ENCODE assay signal across 8 cellular contexts in genomic region chr15:67134577-67135492, GRCh38.
A peak's percentile ranks its signal among the peaks of the same experiment; 100 is the strongest.
DNase-seq lines count a peak whose midpoint lies in the region; ATAC-seq and TF ChIP-seq lines count a peak whose summit lies in the region.

No MANE protein-coding gene starts in this region.

- no peaks in the 10 kb centered on the region for H3K36me3 ChIP-seq in SU-DHL-6 (ENCODE audit: low read length)

- peak; percentile 3 for ATAC-seq in GM21723 (IDR thresholded peaks at IDR 0.05; ENCODE audit: unreplicated experiment)
- ATAC-seq in left cardiac atrium, result peak; percentile 7 to 12
- ATAC-seq in GM19324 (IDR thresholded peaks at IDR 0.05; ENCODE audit: low FRiP score, unreplicated experiment), result no peak

- no peak overlapping the region for H3K4me3 ChIP-seq in SU-DHL-6 (ENCODE audit: insufficient read depth, low read length, poor library complexity, severe bottlenecking)
- peak overlapping the region in 1 of 7 experiments; percentile 11 for H3K4me3 ChIP-seq in skin epidermis

- H3F3A ChIP-seq in SU-DHL-6 (ENCODE audit: insufficient read depth), result no peaks in the 10 kb centered on the region

- peaks cover 40% of the 10 kb centered on the region for H3K79me2 ChIP-seq in SU-DHL-6 (ENCODE audit: insufficient read depth, low read length)

- no peak overlapping the region for H2AFZ ChIP-seq in SU-DHL-6 (ENCODE audit: low read depth, low read length, severe bottlenecking)

- H3K27ac ChIP-seq in SU-DHL-6 (ENCODE audit: low read depth, low read length), result no peak overlapping the region
- peak overlapping the region in 20 of 21 experiments; percentile 31 to 88 (median 76) for H3K27ac ChIP-seq in skin epidermis

- H4K20me1 ChIP-seq in SU-DHL-6 (ENCODE audit: low read depth, low read length), result no peaks in the 10 kb centered on the region

- no peaks in the 10 kb centered on the region for H3K9me2 ChIP-seq in SU-DHL-6 (replicated peaks; ENCODE audit: insufficient read depth, low read length)

- TF ChIP-seq CTCF in SU-DHL-6 (IDR thresholded peaks at IDR 0.05; ENCODE audit: insufficient read depth, low read length, poor library complexity, severe bottlenecking), result no peak

- no peaks in the 10 kb centered on the region for H3K9me3 ChIP-seq in SU-DHL-6 (ENCODE audit: insufficient read depth, low read length)

- intact Hi-C loops in left cardiac atrium (cut with DNase I), result no loop called here

- peak overlapping the region; percentile 17; the same call in 1 of the 2 replicates for H3K9ac ChIP-seq in SU-DHL-6 (ENCODE audit: low read length)

- peak overlapping the region; percentile 47 for H3K4me2 ChIP-seq in SU-DHL-6 (ENCODE audit: low read depth, low read length, poor library complexity, severe bottlenecking)

- no peaks in the 10 kb centered on the region for H3K27me3 ChIP-seq in SU-DHL-6 (ENCODE audit: low read length)

- DNase-seq in left cardiac atrium (no peak), DMS53 treated with DMSO at 0.1 percent for 48 hours (lab: John Stamatoyannopoulos, UW; ENCODE audit: unreplicated experiment) (no peak), cerebellar nuclear complex (lab: John Stamatoyannopoulos, UW) (no peak), dedifferentiated amniotic fluid mesenchymal stem cell (ENCODE audit: extremely low spot score) (no peak)
